17 cellular contexts compared by ENCODE assay signal in genomic region chr5:14509556-14509955, GRCh38.
"Had no signal": no experiment of that assay in that cellular context is flagged by ENCODE, and none has a peak within 500 bp of the region (broad histone marks: within the 10 kb centered on the region; RNA-seq: fewer than 3 reads in every experiment).

No MANE protein-coding gene starts in this region.

- ATAC-seq: Right ventricle myocardium inferior, SK-N-SH treated with all-trans-retinoic acid at 6 μM for 48 hours had no signal

- DNase-seq: Karpas-422, KG1, MM.1S, NCI-H1436, NCI-H187, NCI-H2029, NCI-H2081 treated with DMSO at 0.1 percent for 48 hours, NCI-H226, NCI-H446, NCI-H510A, NCI-H524 treated with DMSO at 0.1 percent for 48 hours, SHP77 treated with DMSO at 0.1 percent for 48 hours, SJCRH30 had no signal

- H3K4me3 ChIP-seq: SJCRH30 had no signal

- H3K4me1 ChIP-seq: SJCRH30 had no signal

- FAIRE-seq: HTR-8/SVneo had no signal

- H3K27me3 ChIP-seq: SJCRH30 had no signal

- H3K27ac ChIP-seq: HL-60, SJCRH30 had no signal

- H3K9me3 ChIP-seq: SJCRH30 had no signal
